15 cellular contexts compared by ENCODE assay signal in genomic region chr5:75156585-75156984, GRCh38.
DNase-seq lines count a peak whose midpoint lies in the region; ATAC-seq and TF ChIP-seq lines count a peak whose summit lies in the region.
"Had no signal": no experiment of that assay in that cellular context is flagged by ENCODE, and none has a peak within 500 bp of the region (broad histone marks: within the 10 kb centered on the region; RNA-seq: fewer than 3 reads in every experiment).

No MANE protein-coding gene starts in this region.

- H3K27me3 Mint-ChIP-seq in activated naive CD4-positive, alpha-beta T cell treated with anti-CD3 and anti-CD28 coated beads for 36 hours (ENCODE audit: low read depth) = no peaks in the 10 kb centered on the region
- no peaks in the 10 kb centered on the region for H3K27me3 Mint-ChIP-seq in mesothelial cell of epicardium (ENCODE audit: low read depth)
- H3K27me3 Mint-ChIP-seq: activated CD8-positive, alpha-beta T cell treated with anti-CD3 and anti-CD28 coated beads for 36 hours; IgD-negative memory B cell had no signal

- peaks cover 10% of the 10 kb centered on the region for H3K4me1 ChIP-seq in foreskin keratinocyte
- H3K4me1 ChIP-seq: stomach had no signal

- peak; percentile 5 for TF ChIP-seq CTCF in AG09319 (IDR thresholded peaks at IDR 0.05; ENCODE audit: low read depth, low read length)
- TF ChIP-seq CTCF in GM12873 (IDR thresholded peaks at IDR 0.05; ENCODE audit: insufficient read depth, low read depth, low read length, missing control alignments) = peak; percentile 7
- TF ChIP-seq CTCF in foreskin keratinocyte (conservative IDR thresholded peaks at IDR 0.05) = peak; percentile 54
- TF ChIP-seq CTCF in mesothelial cell of epicardium (IDR thresholded peaks at IDR 0.05; ENCODE audit: unreplicated experiment) = no peak

- peaks cover 25% of the 10 kb centered on the region for H3K9me3 Mint-ChIP-seq in activated naive CD4-positive, alpha-beta T cell treated with anti-CD3 and anti-CD28 coated beads for 36 hours
- peaks cover 42% of the 10 kb centered on the region for H3K9me3 Mint-ChIP-seq in mesothelial cell of epicardium

- intact Hi-C loops in activated naive CD4-positive, alpha-beta T cell treated with anti-CD3 and anti-CD28 coated beads for 36 hours (cut with micrococcal nuclease) = no loop called here

- H3K27ac Mint-ChIP-seq in activated naive CD4-positive, alpha-beta T cell treated with anti-CD3 and anti-CD28 coated beads for 36 hours = no peak overlapping the region
- no peak overlapping the region for H3K27ac Mint-ChIP-seq in mesothelial cell of epicardium
- H3K27ac Mint-ChIP-seq: activated CD8-positive, alpha-beta T cell treated with anti-CD3 and anti-CD28 coated beads for 36 hours; CD14-positive monocyte; IgD-negative memory B cell had no signal

- H3K27ac ChIP-seq in foreskin keratinocyte = no peak overlapping the region
- H3K27ac ChIP-seq: epithelial cell of prostate, stomach had no signal

- H3K36me3 Mint-ChIP-seq in activated naive CD4-positive, alpha-beta T cell treated with anti-CD3 and anti-CD28 coated beads for 36 hours (ENCODE audit: low read depth) = peaks cover 12% of the 10 kb centered on the region
- peaks cover 18% of the 10 kb centered on the region for H3K36me3 Mint-ChIP-seq in mesothelial cell of epicardium
- H3K36me3 Mint-ChIP-seq: CD14-positive monocyte had no signal

- no peaks in the 10 kb centered on the region for H3K4me1 Mint-ChIP-seq in activated naive CD4-positive, alpha-beta T cell treated with anti-CD3 and anti-CD28 coated beads for 36 hours (ENCODE audit: low read depth)
- H3K4me1 Mint-ChIP-seq in mesothelial cell of epicardium = no peaks in the 10 kb centered on the region
- H3K4me1 Mint-ChIP-seq: CD14-positive monocyte, IgD-negative memory B cell had no signal

- in situ Hi-C loops in SK-MEL-5 (cut with HindIII; ENCODE audit: low pct_unique_long_range_greater_than_20kb, low sequenced_read_pairs) = no loop called here

- H3K4me3 Mint-ChIP-seq in activated naive CD4-positive, alpha-beta T cell treated with anti-CD3 and anti-CD28 coated beads for 36 hours = no peak overlapping the region
- no peak overlapping the region for H3K4me3 Mint-ChIP-seq in mesothelial cell of epicardium
- H3K4me3 Mint-ChIP-seq: activated CD8-positive, alpha-beta T cell treated with anti-CD3 and anti-CD28 coated beads for 36 hours; CD14-positive monocyte had no signal

- H3K27me3 ChIP-seq in foreskin keratinocyte = no peaks in the 10 kb centered on the region
- H3K27me3 ChIP-seq: stomach had no signal

- CTCF ChIA-PET in activated naive CD4-positive, alpha-beta T cell treated with anti-CD3 and anti-CD28 coated beads for 36 hours (lab: Charles Lee) = no interaction called here

- ATAC-seq in foreskin keratinocyte (no peak), HG02852 (IDR thresholded peaks at IDR 0.05; ENCODE audit: unreplicated experiment) (no peak)
- ATAC-seq: activated CD8-positive, alpha-beta T cell treated with anti-CD3 and anti-CD28 coated beads for 36 hours had no signal

- DNase-seq in AG09319 (ENCODE audit: extremely low read depth, low read depth) (no peak), SK-MEL-5 (ENCODE audit: low read depth, low spot score) (peak; percentile 72), foreskin keratinocyte (peak in 1 of 2 donors; percentile 18), mesothelial cell of epicardium (ENCODE audit: low spot score in 2 of 2, unreplicated experiment in 2 of 2) (no peak), NOMO-1 treated with DMSO at 0.1 percent for 48 hours (lab: John Stamatoyannopoulos, UW; ENCODE audit: unreplicated experiment) (no peak)
- DNase-seq in activated naive CD4-positive, alpha-beta T cell treated with anti-CD3 and anti-CD28 coated beads for 36 hours = no peak
- DNase-seq: activated CD8-positive, alpha-beta T cell treated with anti-CD3 and anti-CD28 coated beads for 36 hours; NCI-H187 treated with DMSO at 0.1 percent for 48 hours; stomach; T-helper 9 cell had no signal
